9 cellular contexts compared by ENCODE assay signal in the genomic region with DNA sequence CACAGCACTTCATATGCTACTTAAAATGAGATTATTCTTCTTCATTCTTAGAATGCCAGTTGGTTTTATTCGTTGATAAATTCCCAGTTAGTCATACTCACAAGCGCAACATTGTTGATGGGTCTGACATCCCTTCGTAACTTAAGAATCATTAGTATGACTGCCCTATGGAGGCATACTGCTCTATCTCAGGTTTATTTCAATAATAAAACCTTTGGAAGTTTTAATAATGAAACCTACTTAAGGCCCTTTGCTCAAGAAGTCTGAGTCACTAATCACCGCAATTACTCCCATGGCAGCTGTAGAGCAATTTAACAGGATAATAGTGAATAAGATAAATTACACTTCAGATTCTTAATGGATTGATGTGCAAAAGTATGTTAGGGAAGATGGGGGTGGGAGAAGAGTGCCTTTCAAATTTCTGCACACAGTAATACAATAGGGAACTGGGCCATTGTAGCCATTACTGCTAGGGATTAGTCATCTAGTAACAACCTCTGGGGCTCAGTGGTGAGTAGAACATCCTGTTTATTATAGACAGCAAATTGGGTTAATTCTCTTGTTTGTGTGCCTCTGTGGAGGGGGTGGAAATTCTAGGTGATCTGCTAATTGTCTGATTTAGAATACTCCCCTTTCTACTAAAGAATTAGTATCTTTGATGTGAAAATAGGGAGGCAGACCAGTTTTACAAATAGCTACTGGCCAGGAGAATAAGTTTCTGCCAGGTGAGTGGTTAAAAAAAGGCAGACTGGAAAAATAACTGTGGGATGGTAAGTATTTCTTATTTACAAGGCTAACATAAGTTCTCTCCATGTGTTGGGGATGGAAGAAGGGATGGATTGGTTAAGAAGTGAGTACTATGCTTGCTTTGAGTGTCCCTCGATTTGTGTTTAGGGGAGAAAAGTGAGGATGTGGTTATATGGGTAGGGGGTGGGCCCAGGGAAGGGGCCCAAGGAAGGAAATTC.
DNase-seq lines count a peak whose midpoint lies in the region; ATAC-seq and TF ChIP-seq lines count a peak whose summit lies in the region.
"Had no signal": no experiment of that assay in that cellular context is flagged by ENCODE, and none has a peak within 500 bp of the region (broad histone marks: within the 10 kb centered on the region; RNA-seq: fewer than 3 reads in every experiment).

No MANE protein-coding gene starts in this region.

- H3K36me3 Mint-ChIP-seq in T-helper 2 cell treated with Interferon-gamma antibody and Interleukin-4, amounts not matched to agents 5 μg/mL and 100 μg/mL, for 36 hours (ENCODE audit: low read depth) = no peaks in the 10 kb centered on the region
- H3K36me3 Mint-ChIP-seq: activated naive CD4-positive, alpha-beta T cell treated with anti-CD3 and anti-CD28 coated beads, Interleukin-2, amount 50 U/mL, for 24 hours had no signal

- H3K4me1 ChIP-seq in PC-9 (replicated peaks; ENCODE audit: insufficient read depth) = no peaks in the 10 kb centered on the region

- intact Hi-C loops in PC-9 (cut with micrococcal nuclease; ENCODE audit: unreplicated experiment) = no loop called here

- H3K9me3 ChIP-seq in PC-9 (ENCODE audit: insufficient read depth, low read depth) = no peaks in the 10 kb centered on the region

- H3K9me3 Mint-ChIP-seq in T-helper 2 cell treated with Interferon-gamma antibody and Interleukin-4, amounts not matched to agents 5 μg/mL and 100 μg/mL, for 36 hours = no peaks in the 10 kb centered on the region
- H3K9me3 Mint-ChIP-seq: activated naive CD4-positive, alpha-beta T cell treated with anti-CD3 and anti-CD28 coated beads, Interleukin-2, amount 50 U/mL, for 24 hours had no signal

- no peak for TF ChIP-seq CTCF in PC-9 (conservative IDR thresholded peaks at IDR 0.05)

- ATAC-seq in GM19043 (IDR thresholded peaks at IDR 0.05; ENCODE audit: low read depth, unreplicated experiment) = peak; percentile 99
- peak; percentile 98 for ATAC-seq in HG03095 (IDR thresholded peaks at IDR 0.05; ENCODE audit: unreplicated experiment)

- POLR2A ChIA-PET in PC-9 (lab: Charles Lee; ENCODE audit: unreplicated experiment) = no interaction called here

- no peaks in the 10 kb centered on the region for H3K9me2 ChIP-seq in PC-9 (ENCODE audit: insufficient read depth)

- H3K4me3 Mint-ChIP-seq in T-helper 2 cell treated with Interferon-gamma antibody and Interleukin-4, amounts not matched to agents 5 μg/mL and 100 μg/mL, for 36 hours = peak overlapping the region; percentile 60
- H3K4me3 Mint-ChIP-seq: activated naive CD4-positive, alpha-beta T cell treated with anti-CD3 and anti-CD28 coated beads, Interleukin-2, amount 50 U/mL, for 24 hours had no signal

- H3K27ac Mint-ChIP-seq in T-helper 2 cell treated with Interferon-gamma antibody and Interleukin-4, amounts not matched to agents 5 μg/mL and 100 μg/mL, for 36 hours = peak overlapping the region; percentile 61
- H3K27ac Mint-ChIP-seq: activated naive CD4-positive, alpha-beta T cell treated with anti-CD3 and anti-CD28 coated beads, Interleukin-2, amount 50 U/mL, for 24 hours had no signal

- H3K36me3 ChIP-seq in PC-9 (ENCODE audit: low read depth) (no peaks in the 10 kb centered on the region), H7 (replicated peaks; ENCODE audit: control insufficient read depth, insufficient read depth, low read length) (no peaks in the 10 kb centered on the region)

- no peaks in the 10 kb centered on the region for H4K20me1 ChIP-seq in PC-9 (ENCODE audit: insufficient read depth)

- H3K27me3 Mint-ChIP-seq in T-helper 2 cell treated with Interferon-gamma antibody and Interleukin-4, amounts not matched to agents 5 μg/mL and 100 μg/mL, for 36 hours (ENCODE audit: low read depth) = no peaks in the 10 kb centered on the region
- H3K27me3 Mint-ChIP-seq: activated naive CD4-positive, alpha-beta T cell treated with anti-CD3 and anti-CD28 coated beads, Interleukin-2, amount 50 U/mL, for 24 hours had no signal

- no peak overlapping the region for H3K4me2 ChIP-seq in PC-9

- no peak overlapping the region for H2AFZ ChIP-seq in PC-9

- DNase-seq in AG08396 (ENCODE audit: low spot score) (peak; percentile 18), putamen (ENCODE audit: low spot score) (peak; percentile 46), NCI-H446 (lab: John Stamatoyannopoulos, UW) (no peak), PC-9 (no peak), H7 (no peak)
- no peak for DNase-seq in T-helper 2 cell treated with Interferon-gamma antibody and Interleukin-4, amounts not matched to agents 5 μg/mL and 100 μg/mL, for 36 hours (ENCODE audit: low spot score)

- H3K4me1 Mint-ChIP-seq in T-helper 2 cell treated with Interferon-gamma antibody and Interleukin-4, amounts not matched to agents 5 μg/mL and 100 μg/mL, for 36 hours (ENCODE audit: low read depth) = peaks cover 11% of the 10 kb centered on the region
- H3K4me1 Mint-ChIP-seq: activated naive CD4-positive, alpha-beta T cell treated with anti-CD3 and anti-CD28 coated beads, Interleukin-2, amount 50 U/mL, for 24 hours had no signal

- H3K27ac ChIP-seq in PC-9 = no peak overlapping the region

- H3K27me3 ChIP-seq in PC-9 (ENCODE audit: insufficient read depth, low read depth) (no peaks in the 10 kb centered on the region), H7 (ENCODE audit: control insufficient read depth, insufficient read depth, low read length) (no peaks in the 10 kb centered on the region)

- CTCF ChIA-PET in PC-9 (lab: Charles Lee) = no interaction called here

- H3F3A ChIP-seq in PC-9 (ENCODE audit: insufficient read depth, low read depth) = no peaks in the 10 kb centered on the region

- H3K4me3 ChIP-seq in PC-9 (no peak overlapping the region), H7 (ENCODE audit: insufficient read depth, low read depth, low read length) (no peak overlapping the region)

- BruUV-seq in PC-9 (replicated peaks; lab: Mats Ljungman, UMichigan) = no TSS peak

- H3K79me2 ChIP-seq in PC-9 (ENCODE audit: low read depth) = no peaks in the 10 kb centered on the region

Comparison
In these comparisons a context has a peak if more than half of its experiments do, and no peak if none do; other contexts are left out.
1. DNase-seq: peak in AG08396 (single experiment) and putamen (single experiment); none in T-helper 2 cell treated with Interferon-gamma antibody and Interleukin-4, amounts not matched to agents 5 μg/mL and 100 μg/mL, for 36 hours (single experiment), NCI-H446 (0 of 2), PC-9 (0 of 2) and H7 (single experiment).